In the genomic region with DNA sequence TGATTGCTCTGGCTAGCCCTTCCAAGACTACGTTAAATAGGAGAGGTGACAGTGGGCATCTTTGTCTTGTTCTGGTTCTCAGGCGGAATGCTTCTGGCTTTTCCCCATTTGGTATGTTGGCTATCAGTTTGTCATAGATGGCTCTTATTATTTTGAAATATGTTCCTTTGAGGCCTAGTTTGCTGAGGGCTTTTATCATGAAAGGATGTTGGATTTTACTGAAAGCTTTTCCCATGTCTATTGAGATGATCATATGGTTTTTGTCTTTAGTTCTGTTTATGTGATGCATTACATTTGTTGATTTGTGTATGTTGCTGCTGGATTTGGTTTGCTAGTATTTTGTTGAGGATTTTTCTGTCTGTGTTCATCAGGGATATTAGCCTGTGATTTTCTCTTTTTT, we compare ENCODE assay signal across 23 cellular contexts. TPM values are rescaled to one million over a fixed set of nuclear protein-coding genes. Genes with fewer than 3 reads are reported as not detected.
DNase-seq lines count a peak whose midpoint lies in the region; ATAC-seq, FAIRE-seq and TF ChIP-seq lines count a peak whose summit lies in the region.
"Had no signal": no experiment of that assay in that cellular context is flagged by ENCODE, and none has a peak within 500 bp of the region (broad histone marks: within the 10 kb centered on the region; RNA-seq: fewer than 3 reads in every experiment).

No MANE protein-coding gene starts in this region.

- no peaks in the 10 kb centered on the region for H3K27me3 Mint-ChIP-seq in activated CD8-positive, alpha-beta memory T cell treated with anti-CD3 and anti-CD28 coated beads, Interleukin-2, amount 10 ng/mL, durations not matched to agents 7 days and 5 days
- H3K27me3 Mint-ChIP-seq: CD4-positive, alpha-beta T cell had no signal

- H2AFZ ChIP-seq in K562 (ENCODE audit: low read depth, low read length), result no peak overlapping the region

- H3K79me2 ChIP-seq in K562 (ENCODE audit: control insufficient read depth, insufficient read depth, low read length), result no peaks in the 10 kb centered on the region

- H4K20me1 ChIP-seq in K562 (replicated peaks; ENCODE audit: control insufficient read depth, insufficient read depth, low read length), result no peaks in the 10 kb centered on the region
- H4K20me1 ChIP-seq: BLaER1 treated with 17β-estradiol and CSF1 and Interleukin-3, amounts not matched to agents 10 nM and 100 nM had no signal

- H3K36me3 Mint-ChIP-seq in activated CD8-positive, alpha-beta memory T cell treated with anti-CD3 and anti-CD28 coated beads, Interleukin-2, amount 10 ng/mL, durations not matched to agents 7 days and 5 days, result peaks cover 43% of the 10 kb centered on the region

- H3K4me1 Mint-ChIP-seq in activated CD8-positive, alpha-beta memory T cell treated with anti-CD3 and anti-CD28 coated beads, Interleukin-2, amount 10 ng/mL, durations not matched to agents 7 days and 5 days, result peaks cover 9% of the 10 kb centered on the region

- TF ChIP-seq CTCF in K562 (IDR thresholded peaks at IDR 0.05 in 2 of 3, conservative IDR thresholded peaks at IDR 0.05 in 1 of 3; ENCODE audit: insufficient read depth in 2 of 3, low read depth in 1 of 3, low read length in 3 of 3), result no peak

- no peak overlapping the region for H3K4me3 Mint-ChIP-seq in activated CD8-positive, alpha-beta memory T cell treated with anti-CD3 and anti-CD28 coated beads, Interleukin-2, amount 10 ng/mL, durations not matched to agents 7 days and 5 days
- H3K4me3 Mint-ChIP-seq: CD14-positive monocyte; CD4-positive, alpha-beta T cell had no signal

- CTCF ChIA-PET in activated CD8-positive, alpha-beta memory T cell treated with anti-CD3 and anti-CD28 coated beads, Interleukin-2, amount 10 ng/mL, durations not matched to agents 7 days and 5 days (lab: Charles Lee), result no interaction called here
- CTCF ChIA-PET in HEK293T (lab: Yijun Ruan, JAX) (no interaction called here), K562 (lab: Yijun Ruan, JAX; ENCODE audit: low intra/inter-chr PET ratio) (no interaction called here)

- H3K9me3 ChIP-seq in K562 (replicated peaks; ENCODE audit: control insufficient read depth, insufficient read depth, low read depth, low read length), result peaks cover 14% of the 10 kb centered on the region
- H3K9me3 ChIP-seq: HAP-1 had no signal

- no peaks in the 10 kb centered on the region for H3K9me1 ChIP-seq in K562 (ENCODE audit: control insufficient read depth, insufficient read depth, low read length)

- 97% methylated on average over 2 of the region's 2 CpGs for WGBS in K562 (ENCODE audit: insufficient coverage, low coverage, missing lambda C conversion rate)

- intact Hi-C loops in K562 (cut with micrococcal nuclease), result no loop called here

- H3K27me3 ChIP-seq in K562 (ENCODE audit: control insufficient read depth in 2 of 2, insufficient read depth in 2 of 2, low read length in 2 of 2), result no peaks in the 10 kb centered on the region
- H3K27me3 ChIP-seq: BE2C; BLaER1 treated with 17β-estradiol and CSF1 and Interleukin-3, amounts not matched to agents 10 nM and 100 nM had no signal

- TF ChIP-seq RAD21 in K562 (CRISPR knock-in tag; conservative IDR thresholded peaks at IDR 0.05 in 1 of 2, IDR thresholded peaks at IDR 0.05 in 1 of 2), result no peak

- FAIRE-seq in K562 (lab: Jason Lieb, UNC), result no peak
- FAIRE-seq: A204.1, GM12891, GM18507, H54 had no signal

- peaks cover 9% of the 10 kb centered on the region; the same call in 2 of the 3 replicates for H3K36me3 ChIP-seq in K562 (ENCODE audit: control insufficient read depth, insufficient read depth, low read length)
- H3K36me3 ChIP-seq: BE2C, HAP-1 had no signal

- no peak overlapping the region for H3K27ac ChIP-seq in K562 (ENCODE audit: extremely low read depth, low read depth, low read length)
- H3K27ac ChIP-seq: 22Rv1; BLaER1 treated with 17β-estradiol and CSF1 and Interleukin-3, amounts not matched to agents 10 nM and 100 nM had no signal

- no TSS peak for BruUV-seq in K562 (replicated peaks; lab: Mats Ljungman, UMichigan)

- in situ Hi-C loops in K562 (cut with MboI), result no loop called here

- POLR2A ChIA-PET in HEK293T (lab: Yijun Ruan, JAX) (no interaction called here), K562 (lab: Yijun Ruan, JAX) (interaction anchor here (0.9 kb wide), 1 partner anchor 9 kb away, joined by 3 read pairs; no protein-coding TSS in a partner anchor)

- H3K4me3 ChIP-seq in K562, result no peak overlapping the region
- H3K4me3 ChIP-seq: BLaER1 treated with 17β-estradiol and CSF1 and Interleukin-3, amounts not matched to agents 10 nM and 100 nM; HAP-1 had no signal

- no peaks in the 10 kb centered on the region for H3K4me1 ChIP-seq in K562 (replicated peaks in 1 of 2; ENCODE audit: control insufficient read depth in 2 of 2, insufficient read depth in 2 of 2, low read length in 2 of 2)
- H3K4me1 ChIP-seq: HAP-1 had no signal

- no peak overlapping the region for H3K4me2 ChIP-seq in K562 (ENCODE audit: insufficient read depth, low read length)
- H3K4me2 ChIP-seq: BLaER1 treated with 17β-estradiol and CSF1 and Interleukin-3, amounts not matched to agents 10 nM and 100 nM had no signal

- H3K27ac Mint-ChIP-seq in activated CD8-positive, alpha-beta memory T cell treated with anti-CD3 and anti-CD28 coated beads, Interleukin-2, amount 10 ng/mL, durations not matched to agents 7 days and 5 days, result peak overlapping the region; percentile 25
- H3K27ac Mint-ChIP-seq: CD14-positive monocyte; CD4-positive, alpha-beta T cell had no signal

- H3K9me3 Mint-ChIP-seq in activated CD8-positive, alpha-beta memory T cell treated with anti-CD3 and anti-CD28 coated beads, Interleukin-2, amount 10 ng/mL, durations not matched to agents 7 days and 5 days (ENCODE audit: low read depth), result peaks cover 21% of the 10 kb centered on the region

- no peak for TF ChIP-seq POLR2A in K562 (conservative IDR thresholded peaks at IDR 0.05)

- ATAC-seq in activated CD8-positive, alpha-beta memory T cell treated with anti-CD3 and anti-CD28 coated beads, Interleukin-2, amount 10 ng/mL, durations not matched to agents 7 days and 5 days, result no peak
- ATAC-seq in K562, result no peak

- no peak for TF ChIP-seq EP300 in K562 (IDR thresholded peaks at IDR 0.05; ENCODE audit: low read length)

- no peak for DNase-seq in activated CD8-positive, alpha-beta memory T cell treated with anti-CD3 and anti-CD28 coated beads, Interleukin-2, amount 10 ng/mL, durations not matched to agents 7 days and 5 days
- no peak for DNase-seq in activated CD8-positive, alpha-beta memory T cell treated with anti-CD3 and anti-CD28 coated beads for 24 hours
- DNase-seq in HEK293T (ENCODE audit: extremely low spot score) (no peak), K562 (ENCODE audit: extremely low read depth in 1 of 4, low spot score in 3 of 4) (no peak), HUDEP-2 (lab: John Stamatoyannopoulos, UW; ENCODE audit: unreplicated experiment in 76 of 76) (no peak)
- DNase-seq in stimulated activated CD8-positive, alpha-beta memory T cell treated with anti-CD3 and anti-CD28 coated beads, Interleukin-4, amount 100 ng/mL, for 48 hours, result no peak
- DNase-seq: ACHN; AML-193; BE2C; CD4-positive, alpha-beta T cell; CD8-positive, alpha-beta memory T cell; DMS53; DMS79 treated with DMSO at 0.1 percent for 48 hours; GF-D8; GOT3 had no signal

- H3K9ac ChIP-seq in K562 (ENCODE audit: insufficient read depth in 1 of 2, low read depth in 2 of 2, low read length in 2 of 2), result no peak overlapping the region
- H3K9ac ChIP-seq: BLaER1 treated with 17β-estradiol and CSF1 and Interleukin-3, amounts not matched to agents 10 nM and 100 nM had no signal

RNA-seq across cellular contexts. Expression of gene RNASET2, which starts 9.9 kb away (rescaled TPM):
- 10 to 100 TPM; 28.8 to 46.6 TPM for total RNA-seq in activated CD8-positive, alpha-beta memory T cell treated with anti-CD3 and anti-CD28 coated beads, Interleukin-2, amount 10 ng/mL, durations not matched to agents 7 days and 5 days
- 55.9 TPM in 2 replicates for total RNA-seq in K562 (2011; cell fraction: chromatin; rRNA removed; ENCODE audit: low replicate concordance)
- 54.7 and 61.6 TPM in 2 replicates for total RNA-seq in K562 (2011; cell fraction: nucleolus; rRNA removed)
- total RNA-seq in K562 (2011; cell fraction: nucleoplasm; rRNA removed), result 64.9 and 75.9 TPM in 2 replicates
- 138 and 168 TPM in 2 replicates for total RNA-seq in K562 (2014; rRNA removed)
- 66.4 and 66.9 TPM in 2 replicates for total RNA-seq in K562 (2014; rRNA removed; fragmentation: Illumina TruSeq; extraction: Trizol)
- 130 and 141 TPM in 2 replicates for total RNA-seq in K562 (2015; rRNA removed; fragmentation: Illumina TruSeq; extraction: Trizol)
- 99.2 and 105 TPM in 2 replicates for total RNA-seq in K562 (2021)
- 46.4 and 211 TPM in 2 replicates for polyA plus RNA-seq in K562 (2011; rRNA removed)
- polyA plus RNA-seq in K562 (2011; cell fraction: cytosol; rRNA removed), result 45.3 and 139 TPM in 2 replicates
- 31.3 and 148 TPM in 2 replicates for polyA plus RNA-seq in K562 (2011; cell fraction: nucleus; rRNA removed)
- polyA plus RNA-seq in K562 (2012), result 137 and 140 TPM in 2 replicates
- 75.2 and 91.3 TPM in 2 replicates for polyA plus RNA-seq in K562 (2014; fragmentation: Illumina TruSeq; extraction: Trizol)
- 10 to 100 TPM in 1 of 2 experiments, 1 to 10 TPM in 1; 7.4 to 15.8 TPM for polyA plus RNA-seq in K562 (2014; fragmentation: Nextera tagmentation; extraction: Ambion mirVana)
- 108 and 124 TPM in 2 replicates for polyA plus RNA-seq in K562 (2014; rRNA removed)
- polyA minus RNA-seq in K562 (2011; rRNA and poly(A)+ RNA removed), result 20.3 and 116 TPM in 2 replicates
- polyA minus RNA-seq in K562 (2011; cell fraction: cytosol; rRNA and poly(A)+ RNA removed), result 14.3 and 84.4 TPM in 2 replicates
- polyA minus RNA-seq in K562 (2011; cell fraction: nucleus; rRNA and poly(A)+ RNA removed), result 9.3 and 51.3 TPM in 2 replicates

RNA-seq across cellular contexts. Expression of gene CEP43, which starts 32.9 kb away (rescaled TPM):
- 10 to 100 TPM; 28.2 to 35.6 TPM for total RNA-seq in activated CD8-positive, alpha-beta memory T cell treated with anti-CD3 and anti-CD28 coated beads, Interleukin-2, amount 10 ng/mL, durations not matched to agents 7 days and 5 days
- total RNA-seq in K562 (2011; cell fraction: chromatin; rRNA removed; ENCODE audit: low replicate concordance), result 34.2 and 114 TPM in 2 replicates
- total RNA-seq in K562 (2011; cell fraction: nucleolus; rRNA removed), result 16.7 and 17.3 TPM in 2 replicates
- total RNA-seq in K562 (2011; cell fraction: nucleoplasm; rRNA removed), result 37.0 and 57.8 TPM in 2 replicates
- 42.2 and 43.3 TPM in 2 replicates for total RNA-seq in K562 (2014; rRNA removed)
- total RNA-seq in K562 (2014; rRNA removed; fragmentation: Illumina TruSeq; extraction: Trizol), result 53.8 and 57.2 TPM in 2 replicates
- total RNA-seq in K562 (2015; rRNA removed; fragmentation: Illumina TruSeq; extraction: Trizol), result 47.8 and 53.8 TPM in 2 replicates
- total RNA-seq in K562 (2021), result 31.4 and 36.5 TPM in 2 replicates
- polyA plus RNA-seq in K562 (2011; rRNA removed), result 47.4 and 55.7 TPM in 2 replicates
- 8.0 and 16.6 TPM in 2 replicates for polyA plus RNA-seq in K562 (2011; cell fraction: cytosol; rRNA removed)
- polyA plus RNA-seq in K562 (2011; cell fraction: nucleus; rRNA removed), result 45.3 and 63.2 TPM in 2 replicates
- polyA plus RNA-seq in K562 (2012), result 20.9 and 24.4 TPM in 2 replicates
- polyA plus RNA-seq in K562 (2014; fragmentation: Illumina TruSeq; extraction: Trizol), result 41.0 and 52.1 TPM in 2 replicates
- polyA plus RNA-seq in K562 (2014; fragmentation: Nextera tagmentation; extraction: Ambion mirVana), result 10 to 100 TPM; 15.2 to 19.3 TPM
- polyA plus RNA-seq in K562 (2014; rRNA removed), result 47.4 and 52.7 TPM in 2 replicates
- 58.5 and 58.8 TPM in 2 replicates for polyA minus RNA-seq in K562 (2011; rRNA and poly(A)+ RNA removed)
- polyA minus RNA-seq in K562 (2011; cell fraction: cytosol; rRNA and poly(A)+ RNA removed), result 13.8 and 20.2 TPM in 2 replicates
- polyA minus RNA-seq in K562 (2011; cell fraction: nucleus; rRNA and poly(A)+ RNA removed), result 23.6 and 45.0 TPM in 2 replicates
